8 cellular contexts compared by ENCODE assay signal in genomic region chr12:7994731-7995205, GRCh38.
DNase-seq lines count a peak whose midpoint lies in the region; ATAC-seq and TF ChIP-seq lines count a peak whose summit lies in the region.

No MANE protein-coding gene starts in this region.

- in situ Hi-C loops in ACHN (cut with HindIII; ENCODE audit: low pct_ligation_motif_present, low pct_unique_long_range_greater_than_20kb, low sequenced_read_pairs) = no loop called here

- peak; percentile 26 for DNase-seq in ACHN
- DNase-seq in iPS DF 19.7 (ENCODE audit: low read depth, low spot score) = peak; percentile 30
- no peak for DNase-seq in SHP77 treated with DMSO at 0.1 percent for 48 hours (lab: John Stamatoyannopoulos, UW)
- DNase-seq in SW 1271 (lab: John Stamatoyannopoulos, UW) = no peak

- peak; percentile 8 for ATAC-seq in GM21529 (IDR thresholded peaks at IDR 0.05; ENCODE audit: unreplicated experiment)
- ATAC-seq in SK-N-SH treated with all-trans-retinoic acid at 6 μM for 48 hours = peak; percentile 76
- no peak for ATAC-seq in GM18858 (IDR thresholded peaks at IDR 0.05; ENCODE audit: unreplicated experiment)
- ATAC-seq in HG02973 (IDR thresholded peaks at IDR 0.05; ENCODE audit: unreplicated experiment) = no peak

TF ChIP-seq in SK-N-SH treated with all-trans-retinoic acid at 6 μM for 48 hours, 23 proteins besides CTCF, POLR2A, EP300 and RAD21:
- no peak for TF ChIP-seq TCF4 (CRISPR knock-in tag; IDR thresholded peaks at IDR 0.05; ENCODE audit: borderline replicate concordance)
- TF ChIP-seq ZNF70 (CRISPR knock-in tag; IDR thresholded peaks at IDR 0.05) = no peak

Comparison
In these comparisons a context has a peak if more than half of its experiments do, and no peak if none do; other contexts are left out.
1. DNase-seq: peak in ACHN (single experiment) and iPS DF 19.7 (single experiment); none in SHP77 treated with DMSO at 0.1 percent for 48 hours (single experiment) and SW 1271 (0 of 2).
2. ATAC-seq: peak in GM21529 (single experiment) and SK-N-SH treated with all-trans-retinoic acid at 6 μM for 48 hours (single experiment); none in GM18858 (single experiment) and HG02973 (single experiment).